Comparison of ENCODE assay signal across 1 cellular context in genomic region chr14:84435820-84436326, GRCh38.
TF ChIP-seq lines count a peak whose summit lies in the region.

No MANE protein-coding gene starts in this region.

TF ChIP-seq in H1, 55 proteins besides CTCF, POLR2A, EP300 and RAD21 (continued from another document):
- no peak for TF ChIP-seq CHD7 (IDR thresholded peaks at IDR 0.05; ENCODE audit: insufficient replicate concordance, low read length)
- TF ChIP-seq TCF12 (IDR thresholded peaks at IDR 0.05; ENCODE audit: low read depth, low read length) = no peak
- TF ChIP-seq BACH1 (IDR thresholded peaks at IDR 0.05; ENCODE audit: low read length) = no peak
